Comparison of ENCODE assay signal across 18 cellular contexts in the genomic region with DNA sequence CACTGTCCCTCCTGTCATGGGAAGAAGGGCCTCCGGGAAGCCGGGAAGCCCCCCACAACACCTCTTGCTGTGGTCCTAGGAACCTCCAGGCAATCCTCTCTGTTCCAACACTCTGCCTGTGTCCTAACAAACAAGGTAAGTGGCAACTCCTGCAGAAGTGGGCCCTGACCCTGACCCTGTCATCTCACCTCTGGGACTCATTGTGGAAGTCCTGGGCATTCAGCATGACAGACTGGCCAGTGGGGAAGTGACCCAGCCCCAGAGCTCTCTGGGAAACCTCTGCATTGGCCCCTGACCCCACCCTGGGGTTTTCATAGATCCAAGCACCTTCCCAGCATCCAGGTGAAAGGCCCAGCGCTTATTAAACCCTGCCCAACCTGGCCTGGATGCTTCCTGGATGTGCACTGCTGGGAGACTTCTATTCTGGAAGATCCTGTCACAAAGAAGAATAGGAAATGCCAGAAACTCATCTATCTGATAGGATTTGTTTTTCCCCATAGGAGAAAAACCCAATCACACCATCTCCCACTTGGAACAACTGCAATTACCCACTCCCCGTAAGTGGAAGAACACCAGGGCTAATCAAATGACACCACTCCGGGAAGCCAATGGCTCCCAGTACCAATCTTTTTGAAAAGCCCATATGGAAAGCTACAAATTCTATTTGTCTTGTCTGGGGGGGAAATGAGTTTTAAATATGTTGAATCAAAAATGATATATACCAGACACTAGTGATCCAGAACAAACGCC. TPM values are rescaled to one million over a fixed set of nuclear protein-coding genes. Genes with fewer than 3 reads are reported as not detected.
DNase-seq lines count a peak whose midpoint lies in the region; ATAC-seq and TF ChIP-seq lines count a peak whose summit lies in the region.
"Had no signal": no experiment of that assay in that cellular context is flagged by ENCODE, and none has a peak within 500 bp of the region (broad histone marks: within the 10 kb centered on the region; RNA-seq: fewer than 3 reads in every experiment).

No MANE protein-coding gene starts in this region.

- peak; percentile 7 for DNase-seq in activated CD4-positive, CD25-positive, alpha-beta regulatory T cell treated with anti-CD3 and anti-CD28 coated beads, Interleukin-2, amount 50 U/mL, for 72 hours
- DNase-seq in activated CD4-positive, CD25-positive, alpha-beta regulatory T cell (lab: John Stamatoyannopoulos, UW) = no peak
- DNase-seq in mucosa of descending colon (no peak), progenitor cell of endocrine pancreas (ENCODE audit: low spot score, unreplicated experiment) (no peak), cardiac septum (ENCODE audit: low spot score) (no peak)
- DNase-seq: C1 segment of cervical spinal cord; Calu3; CD4-positive, alpha-beta T cell; DMS 273 treated with DMSO at 0.1 percent for 48 hours; GM23248; H9 had no signal

- intact Hi-C loops in mucosa of descending colon (cut with DNase I, micrococcal nuclease) = no loop called here
- intact Hi-C loops in cardiac septum (cut with DNase I) = no loop called here

- H3K4me1 ChIP-seq in mucosa of descending colon (ENCODE audit: low read depth) = peaks cover 7% of the 10 kb centered on the region

- H3K4me3 ChIP-seq in mucosa of descending colon = no peak overlapping the region
- H3K4me3 ChIP-seq: GM23248 had no signal

- TF ChIP-seq CTCF in mucosa of descending colon (IDR thresholded peaks at IDR 0.05) (no peak), progenitor cell of endocrine pancreas (IDR thresholded peaks at IDR 0.05; ENCODE audit: unreplicated experiment) (no peak)

- no peaks in the 10 kb centered on the region for H3K9me3 Mint-ChIP-seq in progenitor cell of endocrine pancreas (ENCODE audit: low read depth)
- H3K9me3 Mint-ChIP-seq: CD4-positive, alpha-beta T cell; H9 had no signal

- H3K4me1 Mint-ChIP-seq in progenitor cell of endocrine pancreas (ENCODE audit: low read depth) = peaks cover 14% of the 10 kb centered on the region
- H3K4me1 Mint-ChIP-seq: B cell, IgD-negative memory B cell had no signal

- no peaks in the 10 kb centered on the region for H3K36me3 ChIP-seq in mucosa of descending colon (ENCODE audit: low read depth)

- H3K9me3 ChIP-seq in mucosa of descending colon = no peaks in the 10 kb centered on the region

- peaks cover 22% of the 10 kb centered on the region for H3K27me3 Mint-ChIP-seq in progenitor cell of endocrine pancreas

- no peaks in the 10 kb centered on the region for H3K36me3 Mint-ChIP-seq in progenitor cell of endocrine pancreas (ENCODE audit: insufficient read depth)
- H3K36me3 Mint-ChIP-seq: IgD-negative memory B cell had no signal

- no peak for TF ChIP-seq POLR2A in GM18505 (IDR thresholded peaks at IDR 0.05; ENCODE audit: borderline replicate concordance, extremely low read depth, insufficient read depth, insufficient read length)

- ATAC-seq in mucosa of descending colon (peak; percentile 14), GM18505 (IDR thresholded peaks at IDR 0.05; ENCODE audit: unreplicated experiment) (no peak), GM21786 (IDR thresholded peaks at IDR 0.05; ENCODE audit: unreplicated experiment) (no peak)

- no peak overlapping the region for H3K4me3 Mint-ChIP-seq in progenitor cell of endocrine pancreas (ENCODE audit: low read depth)
- H3K4me3 Mint-ChIP-seq: B cell; CD4-positive, alpha-beta T cell; H9; IgD-negative memory B cell had no signal

- H3K27ac Mint-ChIP-seq in progenitor cell of endocrine pancreas = peak overlapping the region; percentile 23
- H3K27ac Mint-ChIP-seq: B cell; CD4-positive, alpha-beta T cell; IgD-negative memory B cell had no signal

RNA-seq across cellular contexts. Expression of a gene that starts 24.3 kb away (rescaled TPM):
- total RNA-seq in mucosa of descending colon (under 1 TPM in 2 of 3 donors, not detected in 1; 0.09 to 0.22 TPM), progenitor cell of endocrine pancreas (not detected in 2 replicates), cardiac septum (0.30 TPM)
- total RNA-seq: A172; B cell; Calu3; CD4-positive, alpha-beta T cell; Daoy; H9; HT1080 had no signal
